ENCODE assay signal across 8 cellular contexts in genomic region chr14:67674139-67674479, GRCh38. TPM values are rescaled to one million over a fixed set of nuclear protein-coding genes. Genes with fewer than 3 reads are reported as not detected.
DNase-seq lines count a peak whose midpoint lies in the region; ATAC-seq and TF ChIP-seq lines count a peak whose summit lies in the region.

No MANE protein-coding gene starts in this region.

- no peaks in the 10 kb centered on the region for H3K27me3 Mint-ChIP-seq in natural killer cell treated with Interleukin-12 subunit alpha and Interleukin-12 subunit beta and Interleukin-15 and Interleukin-18, amount 100 ng/mL, for 72 hours

- peak overlapping the region; percentile 87 for H3K9ac ChIP-seq in IMR-90 (ENCODE audit: low read depth, low read length)

- peaks cover 8% of the 10 kb centered on the region for H3K36me3 Mint-ChIP-seq in natural killer cell treated with Interleukin-12 subunit alpha and Interleukin-12 subunit beta and Interleukin-15 and Interleukin-18, amount 100 ng/mL, for 72 hours

- H3K14ac ChIP-seq in IMR-90 (replicated peaks; ENCODE audit: low read depth, low read length): no peak overlapping the region; the same call in 1 of the 2 replicates

- H3K4ac ChIP-seq in IMR-90 (ENCODE audit: low read depth, low read length): no peak overlapping the region

- H3K9me3 ChIP-seq in IMR-90 (ENCODE audit: control insufficient read depth, insufficient read depth, low read length) (no peaks in the 10 kb centered on the region), Panc1 (ENCODE audit: control insufficient read depth, insufficient read depth, low read depth, low read length) (no peaks in the 10 kb centered on the region), thoracic aorta (no peaks in the 10 kb centered on the region)

- H3K9me3 Mint-ChIP-seq in natural killer cell treated with Interleukin-12 subunit alpha and Interleukin-12 subunit beta and Interleukin-15 and Interleukin-18, amount 100 ng/mL, for 72 hours: no peaks in the 10 kb centered on the region

- CTCF ChIA-PET in IMR-90 (lab: Yijun Ruan, JAX): interaction anchor here (1.1 kb wide), 2 partner anchors 10 to 31 kb away, joined by 4 to 7 read pairs; no protein-coding TSS in a partner anchor
- CTCF ChIA-PET in Panc1 (lab: Charles Lee): no interaction called here

- BruUV-seq in IMR-90 (replicated peaks; lab: Mats Ljungman, UMichigan) (no TSS peak), Panc1 (replicated peaks; lab: Mats Ljungman, UMichigan) (no TSS peak)

- TF ChIP-seq RAD21 in IMR-90 (IDR thresholded peaks at IDR 0.05; ENCODE audit: low read length): no peak

- peak overlapping the region; percentile 13; the same call in 1 of the 2 replicates for H4K5ac ChIP-seq in IMR-90 (ENCODE audit: low read depth, low read length)

- peak overlapping the region; percentile 78 for H3K4me3 ChIP-seq in IMR-90 (ENCODE audit: insufficient read depth, low read depth, low read length)
- H3K4me3 ChIP-seq in Panc1 (ENCODE audit: low read depth in 2 of 2, low read length in 2 of 2): peak overlapping the region; percentile 79 to 84
- peak overlapping the region; percentile 91 for H3K4me3 ChIP-seq in fibroblast of villous mesenchyme (ENCODE audit: low read depth, low read length)
- H3K4me3 ChIP-seq in thoracic aorta: peak overlapping the region; percentile 87

- H3K4me1 Mint-ChIP-seq in natural killer cell treated with Interleukin-12 subunit alpha and Interleukin-12 subunit beta and Interleukin-15 and Interleukin-18, amount 100 ng/mL, for 72 hours (ENCODE audit: low read depth in 2 of 2): peaks cover 33 to 43% of the 10 kb centered on the region in 2 donors

- H3K27me3 ChIP-seq in IMR-90 (ENCODE audit: control insufficient read depth, insufficient read depth, low read length): no peaks in the 10 kb centered on the region
- H3K27me3 ChIP-seq in Panc1 (ENCODE audit: control insufficient read depth, insufficient read depth, low read length): no peaks in the 10 kb centered on the region
- H3K27me3 ChIP-seq in thoracic aorta (replicated peaks; ENCODE audit: insufficient read depth): no peaks in the 10 kb centered on the region

- POLR2A ChIA-PET in IMR-90 (lab: Charles Lee; ENCODE audit: unreplicated experiment) (no interaction called here), Panc1 (lab: Charles Lee) (no interaction called here)

- ATAC-seq in GM21619 (IDR thresholded peaks at IDR 0.05; ENCODE audit: unreplicated experiment) (peak; percentile 43), IMR-90 (ENCODE audit: low read depth) (peak; percentile 82), Panc1 (peak; percentile 90), thoracic aorta (ENCODE audit: insufficient number of reproducible peaks, low FRiP score, low read depth) (peak; percentile 44)
- peak; percentile 72 to 77 for ATAC-seq in natural killer cell treated with Interleukin-12 subunit alpha and Interleukin-12 subunit beta and Interleukin-15 and Interleukin-18, amount 100 ng/mL, for 72 hours

- peaks cover 29% of the 10 kb centered on the region for H4K20me1 ChIP-seq in IMR-90 (ENCODE audit: insufficient read depth, low read length)

- WGBS in IMR-90 (ENCODE audit: extremely low coverage in 2 of 2, insufficient read length in 1 of 2), 2 experiments: 0% methylated on average over 4 of the region's 25 CpGs; no CpG with 5 or more reads in 1 of the 2 experiments

- peak overlapping the region; percentile 70 for H2AK9ac ChIP-seq in IMR-90 (replicated peaks; ENCODE audit: low read depth, low read length, poor library complexity)

- 0 out of 2 replicates have a peak, but pooled peaks have one; percentile 10 for TF ChIP-seq CTCF in IMR-90 (conservative IDR thresholded peaks at IDR 0.05; ENCODE audit: low read depth, low read length)
- TF ChIP-seq CTCF in Panc1 (IDR thresholded peaks at IDR 0.05): peak; percentile 12; the same call in 1 of the 2 replicates
- TF ChIP-seq CTCF in fibroblast of villous mesenchyme (IDR thresholded peaks at IDR 0.05; ENCODE audit: insufficient read depth, low read depth, low read length): peak; percentile 27
- no peak for TF ChIP-seq CTCF in thoracic aorta (IDR thresholded peaks at IDR 0.05)

- intact Hi-C loops in IMR-90 (cut with micrococcal nuclease): no loop called here
- intact Hi-C loops in Panc1 (cut with micrococcal nuclease; ENCODE audit: unreplicated experiment): no loop called here

- H2BK15ac ChIP-seq in IMR-90 (ENCODE audit: low read depth, low read length): no peak overlapping the region

- peak overlapping the region; percentile 100 for H2AFZ ChIP-seq in IMR-90 (replicated peaks; ENCODE audit: low read length, poor library complexity)

- no peak overlapping the region for H2BK120ac ChIP-seq in IMR-90 (ENCODE audit: low read depth, low read length)

- no peak overlapping the region for H3K23ac ChIP-seq in IMR-90 (ENCODE audit: low read depth, low read length)

- peak overlapping the region; percentile 76 to 85; a peak in 2 of 4 replicates for H4K8ac ChIP-seq in IMR-90 (ENCODE audit: low read depth in 2 of 2, low read length in 2 of 2)

- H3K27ac Mint-ChIP-seq in natural killer cell treated with Interleukin-12 subunit alpha and Interleukin-12 subunit beta and Interleukin-15 and Interleukin-18, amount 100 ng/mL, for 72 hours: peak overlapping the region; percentile 73 to 79

- H3K4me1 ChIP-seq in IMR-90 (ENCODE audit: control insufficient read depth, insufficient read depth, low read length): peaks cover 3% of the 10 kb centered on the region; the same call in 1 of the 2 replicates
- H3K4me1 ChIP-seq in Panc1 (ENCODE audit: control insufficient read depth, insufficient read depth, low read length): peaks cover 7% of the 10 kb centered on the region
- peaks cover 22 to 40% of the 10 kb centered on the region in 2 donors for H3K4me1 ChIP-seq in thoracic aorta (ENCODE audit: control insufficient read depth in 1 of 2, low read depth in 2 of 2)

- H4K91ac ChIP-seq in IMR-90 (ENCODE audit: insufficient read depth, low read depth, low read length): peak overlapping the region; percentile 56; the same call in 1 of the 2 replicates

- H3K9me1 ChIP-seq in IMR-90 (ENCODE audit: insufficient read depth, low read length): peaks cover 12% of the 10 kb centered on the region

- H3K36me3 ChIP-seq in IMR-90 (ENCODE audit: control insufficient read depth, insufficient read depth, low read length) (peaks cover 7% of the 10 kb centered on the region), Panc1 (ENCODE audit: control insufficient read depth, insufficient read depth, low read length) (no peaks in the 10 kb centered on the region; the same call in 1 of the 2 replicates), thoracic aorta (no peaks in the 10 kb centered on the region)

- TF ChIP-seq POLR2A in IMR-90 (IDR thresholded peaks at IDR 0.05; ENCODE audit: low read depth, low read length): no peak

- in situ Hi-C loops in IMR-90 (cut with MboI; ENCODE audit: low sequenced_read_pairs): no loop called here
- in situ Hi-C loops in Panc1 (cut with HindIII; ENCODE audit: low pct_unique_long_range_greater_than_20kb, low sequenced_read_pairs): no loop called here

- H3K27ac ChIP-seq in IMR-90 (ENCODE audit: insufficient read depth, low read length): peak overlapping the region; percentile 97
- peak overlapping the region; percentile 79 for H3K27ac ChIP-seq in Panc1 (ENCODE audit: low read length)
- peak overlapping the region; percentile 98 to 99 for H3K27ac ChIP-seq in thoracic aorta

- H2BK5ac ChIP-seq in IMR-90 (ENCODE audit: low read depth, low read length, poor library complexity, severe bottlenecking): peak overlapping the region; percentile 50

- dilution Hi-C loops in IMR-90 (cut with HindIII; ENCODE audit: low sequenced_read_pairs, unreplicated experiment): no loop called here

- H3K4me3 Mint-ChIP-seq in natural killer cell treated with Interleukin-12 subunit alpha and Interleukin-12 subunit beta and Interleukin-15 and Interleukin-18, amount 100 ng/mL, for 72 hours: peak overlapping the region; percentile 97

- no peak overlapping the region for H3K18ac ChIP-seq in IMR-90 (ENCODE audit: low read depth, low read length)

- H3K79me1 ChIP-seq in IMR-90 (ENCODE audit: low read depth in 1 of 2, low read length in 2 of 2): peaks cover 24 to 66% of the 10 kb centered on the region in 2 experiments

- H2BK20ac ChIP-seq in IMR-90 (ENCODE audit: low read depth, low read length): no peak overlapping the region

- no peak overlapping the region for H2AK5ac ChIP-seq in IMR-90 (ENCODE audit: low read depth, low read length)

- DNase-seq in DMS79 (lab: John Stamatoyannopoulos, UW): peak; percentile 49
- DNase-seq in IMR-90: peak; percentile 45
- DNase-seq in Panc1 (ENCODE audit: low read depth, low spot score): no peak
- peak; percentile 86 for DNase-seq in activated effector memory CD4-positive, alpha-beta T cell treated with anti-CD3 and anti-CD28 coated beads, Interleukin-2, amount 50 U/mL, for 16 hours
- DNase-seq in fibroblast of villous mesenchyme (ENCODE audit: low read depth): peak; percentile 73
- peak; percentile 68 for DNase-seq in natural killer cell treated with Interleukin-12 subunit alpha and Interleukin-12 subunit beta and Interleukin-15 and Interleukin-18, amount 100 ng/mL, for 72 hours (ENCODE audit: low spot score)
- no peak for DNase-seq in thoracic aorta (ENCODE audit: low spot score)

- 0 out of 2 replicates have a peak overlapping the region, but pooled peaks have one; percentile 7 for H3K56ac ChIP-seq in IMR-90 (ENCODE audit: extremely low read depth, insufficient read depth, low read length)

- H3K4me2 ChIP-seq in IMR-90 (ENCODE audit: low read depth, low read length): peak overlapping the region; percentile 92

RNA-seq across cellular contexts. Expression of gene VTI1B, which starts 0.3 kb away (rescaled TPM):
- total RNA-seq in IMR-90 (2012; rRNA removed) (69.7 and 90.2 TPM in 2 replicates), Panc1 (2021; ENCODE audit: unreplicated experiment) (84.9 TPM), fibroblast of villous mesenchyme (45.1 and 52.2 TPM in 2 replicates), thoracic aorta (10 to 100 TPM; 47.9 to 58.3 TPM)
- polyA plus RNA-seq in IMR-90 (2012; rRNA removed): 61.8 and 65.8 TPM in 2 replicates
- 19.1 and 25.2 TPM in 2 replicates for polyA plus RNA-seq in IMR-90 (2012; cell fraction: cytosol; rRNA removed)
- polyA plus RNA-seq in IMR-90 (2012; cell fraction: nucleus; rRNA removed; ENCODE audit: low replicate concordance): 6.0 and 30.5 TPM in 2 replicates
- polyA plus RNA-seq in Panc1 (2012; ENCODE audit: insufficient read length): 77.0 TPM
- 10 to 100 TPM; 73.5 to 76.6 TPM for total RNA-seq in natural killer cell treated with Interleukin-12 subunit alpha and Interleukin-12 subunit beta and Interleukin-15 and Interleukin-18, amount 100 ng/mL, for 72 hours

RNA-seq across cellular contexts. Expression of gene RDH11, which starts 21.5 kb away (rescaled TPM):
- total RNA-seq in IMR-90 (2012; rRNA removed) (109 and 149 TPM in 2 replicates), Panc1 (2021; ENCODE audit: unreplicated experiment) (45.1 TPM), fibroblast of villous mesenchyme (138 and 212 TPM in 2 replicates), thoracic aorta (10 to 100 TPM; 43.2 to 51.6 TPM)
- polyA plus RNA-seq in IMR-90 (2012; rRNA removed): 71.6 and 77.3 TPM in 2 replicates
- polyA plus RNA-seq in IMR-90 (2012; cell fraction: cytosol; rRNA removed): 28.1 and 28.9 TPM in 2 replicates
- 35.8 and 94.3 TPM in 2 replicates for polyA plus RNA-seq in IMR-90 (2012; cell fraction: nucleus; rRNA removed; ENCODE audit: low replicate concordance)
- 44.7 TPM for polyA plus RNA-seq in Panc1 (2012; ENCODE audit: insufficient read length)
- total RNA-seq in natural killer cell treated with Interleukin-12 subunit alpha and Interleukin-12 subunit beta and Interleukin-15 and Interleukin-18, amount 100 ng/mL, for 72 hours: 10 to 100 TPM; 47.0 to 57.3 TPM

RNA-seq across cellular contexts. Expression of gene RDH12, which starts 27.6 kb away (rescaled TPM):
- total RNA-seq in IMR-90 (2012; rRNA removed) (not detected in 2 replicates), Panc1 (2021; ENCODE audit: unreplicated experiment) (not detected), fibroblast of villous mesenchyme (under 0.01 TPM in 1 of 2 replicates, not detected in the other), thoracic aorta (not detected)
- polyA plus RNA-seq in IMR-90 (2012; rRNA removed): not detected in 2 replicates
- not detected in 2 replicates for polyA plus RNA-seq in IMR-90 (2012; cell fraction: cytosol; rRNA removed)
- polyA plus RNA-seq in IMR-90 (2012; cell fraction: nucleus; rRNA removed; ENCODE audit: low replicate concordance): not detected in 2 replicates
- polyA plus RNA-seq in Panc1 (2012; ENCODE audit: insufficient read length): not detected
- total RNA-seq in natural killer cell treated with Interleukin-12 subunit alpha and Interleukin-12 subunit beta and Interleukin-15 and Interleukin-18, amount 100 ng/mL, for 72 hours: not detected

RNA-seq across cellular contexts. Expression of gene ARG2, which starts 54.4 kb away (rescaled TPM):
- total RNA-seq in IMR-90 (2012; rRNA removed): 2.2 and 2.5 TPM in 2 replicates
- 1.1 and 1.3 TPM in 2 replicates for polyA plus RNA-seq in IMR-90 (2012; rRNA removed)
- polyA plus RNA-seq in IMR-90 (2012; cell fraction: cytosol; rRNA removed): 0.39 and 0.47 TPM in 2 replicates
- 0.46 and 0.89 TPM in 2 replicates for polyA plus RNA-seq in IMR-90 (2012; cell fraction: nucleus; rRNA removed; ENCODE audit: low replicate concordance)
- total RNA-seq in Panc1 (2021; ENCODE audit: unreplicated experiment): 1.1 TPM
- polyA plus RNA-seq in Panc1 (2012; ENCODE audit: insufficient read length): 0.48 TPM
- 3.9 TPM in 2 replicates for total RNA-seq in fibroblast of villous mesenchyme
- total RNA-seq in natural killer cell treated with Interleukin-12 subunit alpha and Interleukin-12 subunit beta and Interleukin-15 and Interleukin-18, amount 100 ng/mL, for 72 hours: 1 to 10 TPM; 4.3 to 8.0 TPM
- total RNA-seq in thoracic aorta: 10 to 100 TPM in 1 of 2 donors, 1 to 10 TPM in 1; 2.8 to 12.5 TPM

Comparison
In these comparisons a context has a peak if more than half of its experiments do, and no peak if none do; other contexts are left out.
1. DNase-seq: peak in DMS79 (single experiment), IMR-90 (single experiment), activated effector memory CD4-positive, alpha-beta T cell treated with anti-CD3 and anti-CD28 coated beads, Interleukin-2, amount 50 U/mL, for 16 hours (single experiment), fibroblast of villous mesenchyme (single experiment) and natural killer cell treated with Interleukin-12 subunit alpha and Interleukin-12 subunit beta and Interleukin-15 and Interleukin-18, amount 100 ng/mL, for 72 hours (single experiment); none in Panc1 (single experiment) and thoracic aorta (single experiment).
2. Peak in every context shown above with its lines, with median percentiles within 50 percentile points of each other: ATAC-seq, H3K27ac ChIP-seq and H3K4me3 ChIP-seq.